Comparison of ENCODE assay signal across 11 cellular contexts in genomic region chr6:14275493-14275851, GRCh38.
DNase-seq lines count a peak whose midpoint lies in the region; ATAC-seq and TF ChIP-seq lines count a peak whose summit lies in the region.
"Had no signal": no experiment of that assay in that cellular context is flagged by ENCODE, and none has a peak within 500 bp of the region (broad histone marks: within the 10 kb centered on the region; RNA-seq: fewer than 3 reads in every experiment).

No MANE protein-coding gene starts in this region.

- H3K4me3 Mint-ChIP-seq in naive thymus-derived CD8-positive, alpha-beta T cell, result peak overlapping the region in 9 of 10 donors; percentile 18 to 88 (median 73)

- DNase-seq in LHCN-M2 (ENCODE audit: low read depth) (peak; percentile 83), dorsolateral prefrontal cortex (peak in 8 of 10 donors; percentile 18 to 73 (median 54)), cortex of kidney (lab: John Stamatoyannopoulos, UW) (no peak), dermis blood vessel endothelial cell (no peak), AML-193 (lab: John Stamatoyannopoulos, UW) (no peak), SHP77 treated with DMSO at 0.1 percent for 48 hours (lab: John Stamatoyannopoulos, UW) (no peak)
- no peak for DNase-seq in naive thymus-derived CD8-positive, alpha-beta T cell
- DNase-seq: activated effector memory CD4-positive, alpha-beta T cell treated with anti-CD3 and anti-CD28 coated beads, Interleukin-2, amount 50 U/mL, for 16 hours; mammary epithelial cell had no signal

- peak overlapping the region; percentile 46 to 97 (median 80) for H3K27ac Mint-ChIP-seq in naive thymus-derived CD8-positive, alpha-beta T cell

- peaks cover 0 to 6% (median 0%) of the 10 kb centered on the region in 9 donors for H3K9me3 Mint-ChIP-seq in naive thymus-derived CD8-positive, alpha-beta T cell

- peaks cover 36 to 75% (median 66%) of the 10 kb centered on the region in 4 donors for H3K4me1 Mint-ChIP-seq in naive thymus-derived CD8-positive, alpha-beta T cell

- no peaks in the 10 kb centered on the region for H3K27me3 Mint-ChIP-seq in naive thymus-derived CD8-positive, alpha-beta T cell

- no peaks in the 10 kb centered on the region for H3K27me3 ChIP-seq in dorsolateral prefrontal cortex
- H3K27me3 ChIP-seq: hepatocyte had no signal

- TF ChIP-seq CTCF in C4-2B (conservative IDR thresholded peaks at IDR 0.05) (no peak), dorsolateral prefrontal cortex (IDR thresholded peaks at IDR 0.05 in 54 of 56, conservative IDR thresholded peaks at IDR 0.05 in 2 of 56; ENCODE audit: low read depth in 1 of 56, partially characterized antibody in 56 of 56) (no peak)

- POLR2A ChIA-PET in naive thymus-derived CD8-positive, alpha-beta T cell (lab: Charles Lee), result interaction anchor here (0.5 kb wide), 2 partner anchors 363 to 972 kb away, joined by 3 read pairs; no protein-coding TSS in a partner anchor

- H3K4me3 ChIP-seq in dorsolateral prefrontal cortex, result no peak overlapping the region
- H3K4me3 ChIP-seq: hepatocyte had no signal

- H3K27ac ChIP-seq in C4-2B (peak overlapping the region; percentile 17), dorsolateral prefrontal cortex (peak overlapping the region in 15 of 59 donors; percentile 1 to 66 (median 31))
- H3K27ac ChIP-seq: hepatocyte had no signal

- ATAC-seq in naive thymus-derived CD8-positive, alpha-beta T cell, result no peak

- H3K36me3 Mint-ChIP-seq in naive thymus-derived CD8-positive, alpha-beta T cell, result no peaks in the 10 kb centered on the region

- intact Hi-C loops in dorsolateral prefrontal cortex (cut with DNase I), result no loop called here

Comparison
In these comparisons a context has a peak if more than half of its experiments do, and no peak if none do; other contexts are left out.
1. DNase-seq: peak in LHCN-M2 (single experiment) and dorsolateral prefrontal cortex (8 of 10); none in naive thymus-derived CD8-positive, alpha-beta T cell (0 of 10), cortex of kidney (single experiment), dermis blood vessel endothelial cell (single experiment), AML-193 (0 of 2) and SHP77 treated with DMSO at 0.1 percent for 48 hours (single experiment).